ENCODE assay signal across 29 cellular contexts in genomic region chr2:100253786-100254185, GRCh38.
"Had no signal": no experiment of that assay in that cellular context is flagged by ENCODE, and none has a peak within 500 bp of the region (broad histone marks: within the 10 kb centered on the region; RNA-seq: fewer than 3 reads in every experiment).

No MANE protein-coding gene starts in this region.

- H3K27ac Mint-ChIP-seq: activated CD4-positive, alpha-beta memory T cell treated with anti-CD3 and anti-CD28 coated beads for 36 hours; activated CD4-positive, alpha-beta T cell treated with anti-CD3 and anti-CD28 coated beads for 36 hours; activated CD4-positive, alpha-beta T cell treated with anti-CD3 and anti-CD28 coated beads, Interleukin-2, amount 10 ng/mL, durations not matched to agents 24 days and 14 days; activated naive CD4-positive, alpha-beta T cell treated with anti-CD3 and anti-CD28 coated beads for 36 hours; activated naive CD4-positive, alpha-beta T cell treated with anti-CD3 and anti-CD28 coated beads, Interleukin-2, amount 50 U/mL, for 24 hours; activated naive CD8-positive, alpha-beta T cell treated with anti-CD3 and anti-CD28 coated beads for 36 hours; activated naive CD8-positive, alpha-beta T cell treated with anti-CD3 and anti-CD28 coated beads, Interleukin-2, amount 50 U/mL, for 24 hours; activated T-helper 1 cell treated with anti-CD3 and anti-CD28 coated beads, Interleukin-12 subunit alpha, Interleukin-12 subunit beta, Interleukin-2, Interleukin-4 antibody, amounts not matched to agents 30 ng/mL and 10 ng/mL and 1 ng/mL, durations not matched to agents 14 hours and 24 hours and 36 hours; activated T-helper 2 cell treated with anti-CD3 and anti-CD28 coated beads, Interferon-gamma antibody, Interleukin-2, Interleukin-4, amounts not matched to agents 10 μg/mL and 5 μg/mL and 100 μg/mL, durations not matched to agents 14 hours and 24 hours and 36 hours; T-helper 17 cell; T-helper 2 cell treated with Interferon-gamma antibody and Interleukin-4, amounts not matched to agents 5 μg/mL and 100 μg/mL, for 36 hours had no signal

- H3K4me3 ChIP-seq: adrenal gland, body of pancreas, colonic mucosa, esophagus squamous epithelium, gastrocnemius medialis, heart left ventricle had no signal

- H3K9me3 ChIP-seq: adrenal gland, body of pancreas, colonic mucosa, esophagus squamous epithelium, gastrocnemius medialis, heart left ventricle had no signal

- ATAC-seq: activated CD4-positive, alpha-beta T cell treated with anti-CD3 and anti-CD28 coated beads for 36 hours; activated naive CD8-positive, alpha-beta T cell treated with anti-CD3 and anti-CD28 coated beads, Interleukin-2, amount 50 U/mL, for 24 hours; body of pancreas; gastrocnemius medialis; T-helper 17 cell had no signal

- H3K27me3 Mint-ChIP-seq: activated CD4-positive, alpha-beta memory T cell treated with anti-CD3 and anti-CD28 coated beads for 36 hours; activated naive CD4-positive, alpha-beta T cell treated with anti-CD3 and anti-CD28 coated beads, Interleukin-2, amount 50 U/mL, for 24 hours had no signal

- H3K9me3 Mint-ChIP-seq: activated CD4-positive, alpha-beta memory T cell treated with anti-CD3 and anti-CD28 coated beads for 36 hours; activated CD4-positive, alpha-beta T cell treated with anti-CD3 and anti-CD28 coated beads, Interleukin-2, amount 10 ng/mL, durations not matched to agents 24 days and 14 days; activated naive CD4-positive, alpha-beta T cell treated with anti-CD3 and anti-CD28 coated beads for 36 hours; activated naive CD4-positive, alpha-beta T cell treated with anti-CD3 and anti-CD28 coated beads, Interleukin-2, amount 50 U/mL, for 24 hours; activated naive CD8-positive, alpha-beta T cell treated with anti-CD3 and anti-CD28 coated beads for 36 hours; activated naive CD8-positive, alpha-beta T cell treated with anti-CD3 and anti-CD28 coated beads, Interleukin-2, amount 50 U/mL, for 24 hours; activated T-helper 1 cell treated with anti-CD3 and anti-CD28 coated beads, Interleukin-12 subunit alpha, Interleukin-12 subunit beta, Interleukin-2, Interleukin-4 antibody, amounts not matched to agents 30 ng/mL and 10 ng/mL and 1 ng/mL, durations not matched to agents 14 hours and 24 hours and 36 hours; activated T-helper 2 cell treated with anti-CD3 and anti-CD28 coated beads, Interferon-gamma antibody, Interleukin-2, Interleukin-4, amounts not matched to agents 10 μg/mL and 5 μg/mL and 100 μg/mL, durations not matched to agents 14 hours and 24 hours and 36 hours; T-helper 2 cell treated with Interferon-gamma antibody and Interleukin-4, amounts not matched to agents 5 μg/mL and 100 μg/mL, for 36 hours had no signal

- H3K36me3 ChIP-seq: adrenal gland, colonic mucosa, esophagus squamous epithelium, gastrocnemius medialis, heart left ventricle, WERI-Rb-1 had no signal

- H3K4me1 Mint-ChIP-seq: activated CD4-positive, alpha-beta T cell treated with anti-CD3 and anti-CD28 coated beads for 36 hours; activated CD4-positive, alpha-beta T cell treated with anti-CD3 and anti-CD28 coated beads, Interleukin-2, amount 10 ng/mL, durations not matched to agents 24 days and 14 days; activated naive CD4-positive, alpha-beta T cell treated with anti-CD3 and anti-CD28 coated beads, Interleukin-2, amount 50 U/mL, for 24 hours; activated naive CD8-positive, alpha-beta T cell treated with anti-CD3 and anti-CD28 coated beads for 36 hours had no signal

- H3K27ac ChIP-seq: adrenal gland, body of pancreas, colonic mucosa, epithelial cell of prostate, esophagus squamous epithelium, gastrocnemius medialis, heart left ventricle, WERI-Rb-1 had no signal

- H3K4me3 Mint-ChIP-seq: activated CD4-positive, alpha-beta memory T cell treated with anti-CD3 and anti-CD28 coated beads for 36 hours; activated CD4-positive, alpha-beta T cell treated with anti-CD3 and anti-CD28 coated beads for 36 hours; activated CD4-positive, alpha-beta T cell treated with anti-CD3 and anti-CD28 coated beads, Interleukin-2, amount 10 ng/mL, durations not matched to agents 24 days and 14 days; activated naive CD4-positive, alpha-beta T cell treated with anti-CD3 and anti-CD28 coated beads for 36 hours; activated naive CD4-positive, alpha-beta T cell treated with anti-CD3 and anti-CD28 coated beads, Interleukin-2, amount 50 U/mL, for 24 hours; activated naive CD8-positive, alpha-beta T cell treated with anti-CD3 and anti-CD28 coated beads for 36 hours; activated naive CD8-positive, alpha-beta T cell treated with anti-CD3 and anti-CD28 coated beads, Interleukin-2, amount 50 U/mL, for 24 hours; activated T-helper 1 cell treated with anti-CD3 and anti-CD28 coated beads, Interleukin-12 subunit alpha, Interleukin-12 subunit beta, Interleukin-2, Interleukin-4 antibody, amounts not matched to agents 30 ng/mL and 10 ng/mL and 1 ng/mL, durations not matched to agents 14 hours and 24 hours and 36 hours; T-helper 17 cell; T-helper 2 cell treated with Interferon-gamma antibody and Interleukin-4, amounts not matched to agents 5 μg/mL and 100 μg/mL, for 36 hours had no signal

- DNase-seq: activated CD4-positive, alpha-beta memory T cell treated with anti-CD3 and anti-CD28 coated beads for 36 hours; activated CD4-positive, alpha-beta T cell treated with anti-CD3 and anti-CD28 coated beads for 36 hours; activated CD4-positive, alpha-beta T cell treated with anti-CD3 and anti-CD28 coated beads, Interleukin-2, amount 10 ng/mL, durations not matched to agents 24 days and 14 days; activated CD4-positive, CD25-positive, alpha-beta regulatory T cell; activated CD4-positive, CD25-positive, alpha-beta regulatory T cell treated with anti-CD3 and anti-CD28 coated beads, Interleukin-2, amount 50 U/mL, for 72 hours; activated naive CD4-positive, alpha-beta T cell treated with anti-CD3 and anti-CD28 coated beads for 36 hours; activated naive CD8-positive, alpha-beta T cell treated with anti-CD3 and anti-CD28 coated beads for 36 hours; activated naive CD8-positive, alpha-beta T cell treated with anti-CD3 and anti-CD28 coated beads, Interleukin-2, amount 50 U/mL, for 24 hours; activated T-cell treated with anti-CD3 and anti-CD28 coated beads, Interleukin-2, amount 50 U/mL, for 48 hours; aorta; body of pancreas; central memory CD4-positive, alpha-beta T cell; colonic mucosa; effector CD8-positive, alpha-beta T cell; esophagus squamous epithelium; foreskin fibroblast; gastrocnemius medialis; glutamatergic neuron; T-helper 1 cell; T-helper 17 cell; T1000; WERI-Rb-1 had no signal

- H3K27me3 ChIP-seq: adrenal gland, body of pancreas, colonic mucosa, esophagus squamous epithelium, gastrocnemius medialis, heart left ventricle had no signal

- H3K4me1 ChIP-seq: body of pancreas, colonic mucosa, gastrocnemius medialis had no signal

- H3K36me3 Mint-ChIP-seq: activated CD4-positive, alpha-beta memory T cell treated with anti-CD3 and anti-CD28 coated beads for 36 hours; activated naive CD4-positive, alpha-beta T cell treated with anti-CD3 and anti-CD28 coated beads, Interleukin-2, amount 50 U/mL, for 24 hours; activated naive CD8-positive, alpha-beta T cell treated with anti-CD3 and anti-CD28 coated beads for 36 hours had no signal
